ENCODE assay signal across 8 cellular contexts in the genomic region with DNA sequence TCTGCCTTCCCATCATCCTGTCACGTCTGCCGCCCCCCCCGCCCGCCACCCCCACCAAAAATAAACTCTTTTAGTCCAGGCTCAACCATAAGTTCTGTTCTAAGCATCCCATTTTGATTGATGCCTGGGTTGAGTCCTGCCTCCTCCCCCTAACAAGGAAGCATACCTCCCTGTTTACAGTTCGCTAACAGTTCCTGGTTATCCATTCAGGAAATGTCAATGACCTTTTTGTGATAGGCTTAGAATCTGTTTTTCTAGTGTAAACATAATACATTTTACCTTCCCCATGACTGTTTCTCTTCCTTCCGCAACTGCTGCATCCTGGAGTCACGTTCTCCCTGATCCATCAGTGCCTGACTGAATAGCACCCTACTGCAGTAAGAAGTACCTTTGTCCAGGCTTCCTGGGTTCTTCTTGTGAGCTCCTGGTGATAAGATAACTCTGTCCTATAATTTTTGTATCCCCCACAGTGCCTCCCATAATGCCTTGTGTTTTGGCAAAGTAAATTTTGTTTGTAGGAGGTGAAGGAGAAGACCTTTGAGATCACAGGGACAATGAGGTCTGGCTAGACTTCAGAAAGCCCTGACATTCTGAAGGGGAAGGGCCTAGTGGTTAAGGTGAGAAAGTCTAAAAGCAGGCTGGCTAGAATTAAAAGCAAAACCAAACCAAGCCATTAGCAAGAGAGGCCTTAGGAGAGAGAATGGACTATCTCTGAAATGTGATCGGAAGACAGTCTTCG. TPM values are rescaled to one million over a fixed set of nuclear protein-coding genes. Genes with fewer than 3 reads are reported as not detected.
DNase-seq lines count a peak whose midpoint lies in the region; ATAC-seq lines count a peak whose summit lies in the region.

No MANE protein-coding gene starts in this region.

- no peaks in the 10 kb centered on the region for H3K9me3 ChIP-seq in KOPT-K1 (ENCODE audit: insufficient read depth, low read length, poor library complexity, severe bottlenecking)

- no peaks in the 10 kb centered on the region for H3K9me3 Mint-ChIP-seq in natural killer cell treated with Interleukin-12 subunit alpha and Interleukin-12 subunit beta and Interleukin-15 and Interleukin-18, amount 100 ng/mL, for 72 hours

- no peaks in the 10 kb centered on the region for H3K27me3 Mint-ChIP-seq in natural killer cell treated with Interleukin-12 subunit alpha and Interleukin-12 subunit beta and Interleukin-15 and Interleukin-18, amount 100 ng/mL, for 72 hours

- peak overlapping the region; percentile 87 to 91 for H3K27ac Mint-ChIP-seq in natural killer cell treated with Interleukin-12 subunit alpha and Interleukin-12 subunit beta and Interleukin-15 and Interleukin-18, amount 100 ng/mL, for 72 hours

- peaks cover 12% of the 10 kb centered on the region; the same call in 1 of the 2 replicates for H3K36me3 ChIP-seq in KOPT-K1 (ENCODE audit: insufficient read depth, low read length)

- peak overlapping the region; percentile 0 for H3K27ac ChIP-seq in KOPT-K1 (ENCODE audit: low read depth, low read length, poor library complexity, severe bottlenecking)
- H3K27ac ChIP-seq in cingulate gyrus (ENCODE audit: low read depth, low read length): peak overlapping the region; percentile 80

- peak overlapping the region; percentile 88 for H3K4me3 Mint-ChIP-seq in natural killer cell treated with Interleukin-12 subunit alpha and Interleukin-12 subunit beta and Interleukin-15 and Interleukin-18, amount 100 ng/mL, for 72 hours

- ATAC-seq in GM19023 (IDR thresholded peaks at IDR 0.05; ENCODE audit: unreplicated experiment) (peak; percentile 44), GM18873 (IDR thresholded peaks at IDR 0.05; ENCODE audit: low FRiP score, unreplicated experiment) (no peak)
- peak; percentile 68 to 80 for ATAC-seq in natural killer cell treated with Interleukin-12 subunit alpha and Interleukin-12 subunit beta and Interleukin-15 and Interleukin-18, amount 100 ng/mL, for 72 hours

- H3K4me1 Mint-ChIP-seq in natural killer cell treated with Interleukin-12 subunit alpha and Interleukin-12 subunit beta and Interleukin-15 and Interleukin-18, amount 100 ng/mL, for 72 hours (ENCODE audit: low read depth in 2 of 2): peaks cover 71 to 89% of the 10 kb centered on the region in 2 donors

- H3K36me3 Mint-ChIP-seq in natural killer cell treated with Interleukin-12 subunit alpha and Interleukin-12 subunit beta and Interleukin-15 and Interleukin-18, amount 100 ng/mL, for 72 hours: peaks cover 6% of the 10 kb centered on the region

- DNase-seq in natural killer cell treated with Interleukin-12 subunit alpha and Interleukin-12 subunit beta and Interleukin-15 and Interleukin-18, amount 100 ng/mL, for 72 hours (ENCODE audit: low spot score): no peak
- no peak for DNase-seq in D341Med (ENCODE audit: low spot score)
- DNase-seq in glomerular visceral epithelial cell (ENCODE audit: extremely low spot score): no peak
- DNase-seq in putamen (ENCODE audit: low spot score): no peak

RNA-seq across cellular contexts. Expression of a gene that starts 7.3 kb away (rescaled TPM):
- 10 to 100 TPM; 45.2 to 49.4 TPM for total RNA-seq in natural killer cell treated with Interleukin-12 subunit alpha and Interleukin-12 subunit beta and Interleukin-15 and Interleukin-18, amount 100 ng/mL, for 72 hours

RNA-seq across cellular contexts. Expression of a gene that starts 27.4 kb away (rescaled TPM):
- 10 to 100 TPM; 10.1 to 25.2 TPM for total RNA-seq in natural killer cell treated with Interleukin-12 subunit alpha and Interleukin-12 subunit beta and Interleukin-15 and Interleukin-18, amount 100 ng/mL, for 72 hours

RNA-seq across cellular contexts. Expression of a gene that starts 39.6 kb away (rescaled TPM):
- 100 to 1,000 TPM; 125 to 150 TPM for total RNA-seq in natural killer cell treated with Interleukin-12 subunit alpha and Interleukin-12 subunit beta and Interleukin-15 and Interleukin-18, amount 100 ng/mL, for 72 hours

RNA-seq across cellular contexts. Expression of a gene that starts 39.8 kb away (rescaled TPM):
- total RNA-seq in natural killer cell treated with Interleukin-12 subunit alpha and Interleukin-12 subunit beta and Interleukin-15 and Interleukin-18, amount 100 ng/mL, for 72 hours: under 1 TPM in 1 of 2 donors, not detected in 1; 0.21 TPM

RNA-seq across cellular contexts. Expression of a gene that starts 55.9 kb away (rescaled TPM):
- 1 to 10 TPM; 5.4 to 5.6 TPM for total RNA-seq in natural killer cell treated with Interleukin-12 subunit alpha and Interleukin-12 subunit beta and Interleukin-15 and Interleukin-18, amount 100 ng/mL, for 72 hours
